8 cellular contexts compared by ENCODE assay signal in the genomic region with DNA sequence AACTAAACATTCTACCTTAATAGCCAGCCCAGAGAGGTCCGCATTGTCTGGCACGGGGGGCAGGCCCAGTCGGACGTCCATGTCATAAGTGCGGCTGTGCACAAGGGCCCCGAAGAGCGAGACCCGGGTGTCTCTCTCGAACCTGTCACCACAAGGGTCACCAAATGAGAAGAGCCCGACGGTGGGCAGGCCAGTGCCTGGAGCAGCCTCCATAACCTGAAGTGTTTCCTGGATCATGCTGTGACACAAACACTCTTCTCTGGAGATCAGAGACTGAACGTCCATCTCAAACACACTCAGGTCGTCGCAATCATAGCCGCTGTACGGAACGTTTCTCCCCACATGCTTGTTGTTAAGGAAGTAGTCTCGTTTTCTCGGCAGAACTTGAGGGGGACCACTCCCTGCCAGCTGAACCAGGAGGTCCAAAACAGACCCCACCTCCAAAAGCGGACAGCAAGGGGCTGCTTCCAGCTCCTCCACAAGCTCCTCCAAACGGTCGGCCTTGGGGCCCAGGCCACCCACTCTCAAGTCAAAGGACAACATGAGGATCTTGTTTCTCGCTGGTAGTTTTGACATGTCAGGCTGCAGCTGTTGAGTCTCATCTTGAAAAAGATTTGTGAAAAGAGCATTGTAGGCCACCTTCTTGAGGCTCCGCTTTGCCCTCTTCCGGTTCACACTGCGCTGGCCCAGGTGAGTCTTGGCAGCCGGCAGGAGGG. TPM values are rescaled to one million over a fixed set of nuclear protein-coding genes. Genes with fewer than 3 reads are reported as not detected.
DNase-seq lines count a peak whose midpoint lies in the region; ATAC-seq and TF ChIP-seq lines count a peak whose summit lies in the region.

No MANE protein-coding gene starts in this region.

- DNase-seq in Calu3 = no peak
- peak; percentile 15 to 30 for DNase-seq in Kasumi-1 (lab: John Stamatoyannopoulos, UW)
- no peak for DNase-seq in chondrocyte (ENCODE audit: low spot score)
- DNase-seq in myocyte (ENCODE audit: low read depth) = peak; percentile 47
- DNase-seq in epidermal melanocyte (ENCODE audit: insufficient read length, low spot score) = no peak
- no peak for DNase-seq in C1 segment of cervical spinal cord (lab: John Stamatoyannopoulos, UW)

- no peak for ATAC-seq in GM21390 (IDR thresholded peaks at IDR 0.05; ENCODE audit: unreplicated experiment)
- ATAC-seq in HG03342 (IDR thresholded peaks at IDR 0.05; ENCODE audit: unreplicated experiment) = no peak

- H3K27ac Mint-ChIP-seq in Calu3 (ENCODE audit: unreplicated experiment) = peak overlapping the region; percentile 83
- peak overlapping the region; percentile 100 for H3K27ac Mint-ChIP-seq in chondrocyte (ENCODE audit: unreplicated experiment)

- BruUV-seq in Calu3 (replicated peaks; lab: Mats Ljungman, UMichigan) = no TSS peak

- CTCF ChIA-PET in Calu3 (lab: Charles Lee) = no interaction called here

- H3K4me1 Mint-ChIP-seq in Calu3 (ENCODE audit: low read depth, unreplicated experiment) (peaks cover 11% of the 10 kb centered on the region), chondrocyte (ENCODE audit: low read depth) (peaks cover 43% of the 10 kb centered on the region)

- no peaks in the 10 kb centered on the region for H3K27me3 Mint-ChIP-seq in Calu3 (ENCODE audit: unreplicated experiment)
- H3K27me3 Mint-ChIP-seq in chondrocyte (ENCODE audit: low read depth) = no peaks in the 10 kb centered on the region

- peaks cover 77% of the 10 kb centered on the region for H3K36me3 Mint-ChIP-seq in Calu3 (ENCODE audit: insufficient read depth, unreplicated experiment)
- H3K36me3 Mint-ChIP-seq in chondrocyte (ENCODE audit: low read depth) = peaks cover 7% of the 10 kb centered on the region

- H3K9me3 Mint-ChIP-seq in Calu3 (ENCODE audit: low read depth, unreplicated experiment) (no peaks in the 10 kb centered on the region), chondrocyte (ENCODE audit: low read depth) (no peaks in the 10 kb centered on the region)

- TF ChIP-seq CTCF in Calu3 (IDR thresholded peaks at IDR 0.05; ENCODE audit: unreplicated experiment) = no peak
- TF ChIP-seq CTCF in chondrocyte (IDR thresholded peaks at IDR 0.05) = no peak

- peak overlapping the region; percentile 78 for H3K4me3 Mint-ChIP-seq in Calu3 (ENCODE audit: low read depth, unreplicated experiment)
- H3K4me3 Mint-ChIP-seq in chondrocyte (ENCODE audit: unreplicated experiment) = peak overlapping the region; percentile 96

- intact Hi-C loops in Calu3 (cut with micrococcal nuclease; ENCODE audit: unreplicated experiment) = no loop called here

RNA-seq across cellular contexts. Expression of a gene that starts 1.0 kb away (rescaled TPM):
- total RNA-seq in Calu3 (2022) = 49.7 and 54.7 TPM in 2 replicates
- total RNA-seq in chondrocyte = 31.2 to 46.3 TPM (median 32.2 TPM) in 3 replicates
- 33.7 and 35.4 TPM in 2 replicates for total RNA-seq in myocyte
- polyA plus RNA-seq in myocyte (2012) = 26.1 TPM

RNA-seq across cellular contexts. Expression of a gene that starts 7.2 kb away (rescaled TPM):
- total RNA-seq in Calu3 (2022) (52.9 and 69.2 TPM in 2 replicates), chondrocyte (29.1 to 36.8 TPM (median 35.3 TPM) in 3 replicates), myocyte (12.9 and 22.5 TPM in 2 replicates)
- 19.8 TPM for polyA plus RNA-seq in myocyte (2012)

RNA-seq across cellular contexts. Expression of a gene that starts 17.6 kb away (rescaled TPM):
- total RNA-seq in Calu3 (2022) (21.1 and 27.5 TPM in 2 replicates), chondrocyte (34.6 to 46.6 TPM (median 44.7 TPM) in 3 replicates), myocyte (27.9 and 30.0 TPM in 2 replicates)
- polyA plus RNA-seq in myocyte (2012) = 15.1 TPM

RNA-seq across cellular contexts. Expression of a gene that starts 26.3 kb away (rescaled TPM):
- 14.3 and 23.7 TPM in 2 replicates for total RNA-seq in Calu3 (2022)
- 9.3 to 19.9 TPM (median 17.7 TPM) in 3 replicates for total RNA-seq in chondrocyte
- total RNA-seq in myocyte = 3.2 and 3.3 TPM in 2 replicates
- 6.0 TPM for polyA plus RNA-seq in myocyte (2012)

RNA-seq across cellular contexts. Expression of a gene that starts 43.1 kb away (rescaled TPM):
- total RNA-seq in Calu3 (2022) = 28.6 and 29.5 TPM in 2 replicates
- total RNA-seq in chondrocyte = 14.8 to 22.8 TPM (median 17.1 TPM) in 3 replicates
- 30.8 and 34.4 TPM in 2 replicates for total RNA-seq in myocyte
- polyA plus RNA-seq in myocyte (2012) = 21.6 TPM

Comparison
In these comparisons a context has a peak if more than half of its experiments do, and no peak if none do; other contexts are left out.
1. DNase-seq: peak in Kasumi-1 (2 of 2) and myocyte (single experiment); none in Calu3 (single experiment), chondrocyte (single experiment), epidermal melanocyte (single experiment) and C1 segment of cervical spinal cord (0 of 14).